ENCODE assay signal across 25 cellular contexts in genomic region chr2:29766191-29766590, GRCh38.
DNase-seq lines count a peak whose midpoint lies in the region; ATAC-seq and TF ChIP-seq lines count a peak whose summit lies in the region.
"Had no signal": no experiment of that assay in that cellular context is flagged by ENCODE, and none has a peak within 500 bp of the region (broad histone marks: within the 10 kb centered on the region; RNA-seq: fewer than 3 reads in every experiment).

No MANE protein-coding gene starts in this region.

- H2AK5ac ChIP-seq in mesenchymal stem cell (ENCODE audit: low read length, severe bottlenecking), result no peak overlapping the region

- H2BK15ac ChIP-seq in mesenchymal stem cell (ENCODE audit: low read depth, poor library complexity, severe bottlenecking), result no peak overlapping the region

- no peak overlapping the region for H3K23ac ChIP-seq in mesenchymal stem cell (ENCODE audit: low read length in 2 of 2)

- H3K9ac ChIP-seq in Loucy (ENCODE audit: low read depth, low read length, poor library complexity, severe bottlenecking) (no peak overlapping the region), mesenchymal stem cell (ENCODE audit: low read length) (peak overlapping the region; percentile 7)

- H3K4me2 ChIP-seq in Loucy (ENCODE audit: low read depth, low read length, poor library complexity, severe bottlenecking) (no peak overlapping the region), mesenchymal stem cell (ENCODE audit: low read length, poor library complexity, severe bottlenecking) (no peak overlapping the region)

- no peak for ATAC-seq in HG03159 (IDR thresholded peaks at IDR 0.05; ENCODE audit: unreplicated experiment)
- ATAC-seq: left cardiac atrium had no signal

- no peak overlapping the region for H4K91ac ChIP-seq in mesenchymal stem cell (ENCODE audit: low read length)

- TF ChIP-seq CTCF in Loucy (conservative IDR thresholded peaks at IDR 0.05; ENCODE audit: low read length), result no peak

- no peak overlapping the region for H4K8ac ChIP-seq in mesenchymal stem cell (ENCODE audit: low read length)

- H3K27ac ChIP-seq in mesenchymal stem cell (ENCODE audit: low read length, poor library complexity, severe bottlenecking), result no peak overlapping the region
- H3K27ac ChIP-seq in SJCRH30, result no peak overlapping the region
- H3K27ac ChIP-seq: tibial artery had no signal

- H2AFZ ChIP-seq in Loucy (ENCODE audit: low read length), result 0 out of 2 replicates have a peak overlapping the region, but pooled peaks have one; percentile 40
- H2AFZ ChIP-seq in mesenchymal stem cell (ENCODE audit: low read depth, low read length), result no peak overlapping the region

- H2BK120ac ChIP-seq in mesenchymal stem cell (ENCODE audit: low read depth, low read length), result no peak overlapping the region

- H4K20me1 ChIP-seq in Loucy (ENCODE audit: insufficient read depth, low read length, poor library complexity, severe bottlenecking), result no peaks in the 10 kb centered on the region

- H2BK12ac ChIP-seq in mesenchymal stem cell (ENCODE audit: low read length in 2 of 2), result no peak overlapping the region

- no peaks in the 10 kb centered on the region for H3K27me3 ChIP-seq in Loucy (ENCODE audit: insufficient read depth, low read length, poor library complexity, severe bottlenecking)
- no peaks in the 10 kb centered on the region for H3K27me3 ChIP-seq in mesenchymal stem cell (ENCODE audit: control insufficient read depth in 1 of 2, insufficient read depth in 1 of 2, low read length in 2 of 2)
- H3K27me3 ChIP-seq in SJCRH30, result no peaks in the 10 kb centered on the region
- H3K27me3 ChIP-seq: tibial artery had no signal

- no peak overlapping the region for H3K4ac ChIP-seq in mesenchymal stem cell (ENCODE audit: low read depth in 1 of 2, low read length in 2 of 2)

- H3K36me3 ChIP-seq in Loucy (ENCODE audit: insufficient read depth, low read length), result no peaks in the 10 kb centered on the region
- H3K36me3 ChIP-seq in mesenchymal stem cell (ENCODE audit: control insufficient read depth in 1 of 2, insufficient read depth in 2 of 2, low read depth in 1 of 2, low read length in 2 of 2), result no peaks in the 10 kb centered on the region
- no peaks in the 10 kb centered on the region for H3K36me3 ChIP-seq in SJCRH30
- H3K36me3 ChIP-seq: tibial artery had no signal

- H3F3A ChIP-seq in Loucy (ENCODE audit: low read depth), result no peaks in the 10 kb centered on the region

- no peak overlapping the region for H3K18ac ChIP-seq in mesenchymal stem cell (ENCODE audit: low read depth in 1 of 2, low read length in 2 of 2)

- H3K14ac ChIP-seq in mesenchymal stem cell (ENCODE audit: low read length in 2 of 2), result no peak overlapping the region

- H3K4me1 ChIP-seq in Loucy (ENCODE audit: insufficient read depth, low read length, poor library complexity, severe bottlenecking) (peaks cover 38% of the 10 kb centered on the region), mesenchymal stem cell (ENCODE audit: control insufficient read depth, insufficient read depth, low read depth, low read length) (no peaks in the 10 kb centered on the region), SJCRH30 (peaks cover 12% of the 10 kb centered on the region)
- H3K4me1 ChIP-seq: tibial artery had no signal

- peak; percentile 21 for DNase-seq in EH (ENCODE audit: low read depth)
- DNase-seq in dedifferentiated amniotic fluid mesenchymal stem cell (ENCODE audit: extremely low spot score), result peak; percentile 42
- no peak for DNase-seq in mesenchymal stem cell
- no peak for DNase-seq in activated CD4-positive, alpha-beta T cell treated with anti-CD3 and anti-CD28 coated beads for 48 hours
- no peak for DNase-seq in stimulated activated CD4-positive, alpha-beta T cell treated with anti-CD3 and anti-CD28 coated beads, Interleukin-2, amount 100 ng/mL, for 48 hours
- no peak for DNase-seq in SJCRH30
- DNase-seq: activated CD4-positive, alpha-beta T cell treated with anti-CD3 and anti-CD28 coated beads for 1 hour; activated naive CD4-positive, alpha-beta T cell treated with Interleukin-2 at 50 U/mL for 16 hours; activated T-cell treated with anti-CD3 and anti-CD28 coated beads, Interleukin-2, amount 50 U/mL, for 24 hours; anterior cingulate cortex; CD8-positive, alpha-beta memory T cell; H7; Kasumi-1; left cardiac atrium; mesendoderm; naive B cell; NCI-H1105 treated with DMSO at 0.1 percent for 48 hours; NCI-H2081 treated with DMSO at 0.1 percent for 48 hours; occipital lobe; OCI-M1; SIG-M5; stimulated activated CD4-positive, alpha-beta T cell treated with anti-CD3 and anti-CD28 coated beads, Interleukin-4, amount 100 ng/mL, for 4 hours; tibial artery had no signal

- 72% methylated on average over 1 of the region's 1 CpG for WGBS in mesenchymal stem cell

- no peaks in the 10 kb centered on the region for H3K79me2 ChIP-seq in Loucy (ENCODE audit: insufficient read depth, low read length)

- no peak overlapping the region for H3K4me3 ChIP-seq in Loucy (ENCODE audit: low read length, poor library complexity, severe bottlenecking)
- no peak overlapping the region for H3K4me3 ChIP-seq in mesenchymal stem cell (ENCODE audit: insufficient read depth in 1 of 2, low read depth in 1 of 2, low read length in 2 of 2)
- H3K4me3 ChIP-seq in SJCRH30, result no peak overlapping the region
- H3K4me3 ChIP-seq: tibial artery had no signal

- H3K9me3 ChIP-seq in Loucy (ENCODE audit: insufficient read depth, low read depth, low read length) (no peaks in the 10 kb centered on the region), mesenchymal stem cell (ENCODE audit: control insufficient read depth, low read length) (no peaks in the 10 kb centered on the region), SJCRH30 (replicated peaks) (no peaks in the 10 kb centered on the region)
- H3K9me3 ChIP-seq: tibial artery had no signal

- H3K79me1 ChIP-seq in mesenchymal stem cell (replicated peaks; ENCODE audit: low read length, poor library complexity, severe bottlenecking), result no peaks in the 10 kb centered on the region

- no peak overlapping the region for H2BK5ac ChIP-seq in mesenchymal stem cell (ENCODE audit: low read depth, low read length, poor library complexity, severe bottlenecking)

- no peaks in the 10 kb centered on the region for H3K9me2 ChIP-seq in Loucy (replicated peaks; ENCODE audit: low read depth, low read length)

Comparison
In these comparisons a context has a peak if more than half of its experiments do, and no peak if none do; other contexts are left out.
1. DNase-seq: peak in EH (single experiment) and dedifferentiated amniotic fluid mesenchymal stem cell (single experiment); none in mesenchymal stem cell (single experiment), activated CD4-positive, alpha-beta T cell treated with anti-CD3 and anti-CD28 coated beads for 48 hours (single experiment), stimulated activated CD4-positive, alpha-beta T cell treated with anti-CD3 and anti-CD28 coated beads, Interleukin-2, amount 100 ng/mL, for 48 hours (0 of 2) and SJCRH30 (0 of 2).